In the genomic region with DNA sequence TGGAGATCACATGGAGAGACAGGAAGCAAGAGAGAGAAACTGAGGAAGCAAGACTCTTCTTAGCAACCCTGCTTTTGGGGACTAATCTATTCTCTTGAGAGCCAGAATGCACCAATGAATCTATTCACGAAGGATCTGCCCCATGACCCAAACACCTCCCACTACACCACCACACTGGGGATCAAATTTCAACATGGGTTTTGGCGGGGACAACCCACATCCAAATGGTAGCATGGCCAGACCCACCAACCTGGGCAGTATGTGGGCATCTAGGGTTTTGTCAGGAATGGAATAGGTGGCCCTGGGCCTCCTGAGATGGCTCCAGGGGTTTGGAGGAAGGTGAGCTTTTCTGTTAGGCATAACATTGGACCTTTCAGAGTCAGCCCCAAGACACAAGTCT, we compare ENCODE assay signal across 20 cellular contexts. TPM values are rescaled to one million over a fixed set of nuclear protein-coding genes. Genes with fewer than 3 reads are reported as not detected.
A peak's percentile ranks its signal among the peaks of the same experiment; 100 is the strongest.
DNase-seq lines count a peak whose midpoint lies in the region; ATAC-seq, FAIRE-seq and TF ChIP-seq lines count a peak whose summit lies in the region.
"Had no signal": no experiment of that assay in that cellular context is flagged by ENCODE, and none has a peak within 500 bp of the region (broad histone marks: within the 10 kb centered on the region; RNA-seq: fewer than 3 reads in every experiment).

No MANE protein-coding gene starts in this region.

- no peaks in the 10 kb centered on the region for H3K9me3 ChIP-seq in K562 (replicated peaks; ENCODE audit: control insufficient read depth, insufficient read depth, low read depth, low read length)
- no peaks in the 10 kb centered on the region for H3K9me3 ChIP-seq in smooth muscle cell (replicated peaks; ENCODE audit: low read depth)
- H3K9me3 ChIP-seq in A673 (ENCODE audit: low read depth, low read length, poor library complexity, severe bottlenecking): no peaks in the 10 kb centered on the region
- H3K9me3 ChIP-seq in mesenchymal stem cell (ENCODE audit: control insufficient read depth, low read length): no peaks in the 10 kb centered on the region
- H3K9me3 ChIP-seq: MG63 had no signal

- no peaks in the 10 kb centered on the region for H3K79me1 ChIP-seq in mesenchymal stem cell (replicated peaks; ENCODE audit: low read length, poor library complexity, severe bottlenecking)

- no peak overlapping the region for H4K8ac ChIP-seq in mesenchymal stem cell (ENCODE audit: low read length)

- H3K4me3 ChIP-seq in K562 (no peak overlapping the region), smooth muscle cell (no peak overlapping the region), A673 (ENCODE audit: low read depth, low read length, poor library complexity, severe bottlenecking) (no peak overlapping the region), mesenchymal stem cell (ENCODE audit: insufficient read depth in 1 of 2, low read depth in 1 of 2, low read length in 2 of 2) (no peak overlapping the region)
- H3K4me3 ChIP-seq: MG63 had no signal

- H3K18ac ChIP-seq in mesenchymal stem cell (ENCODE audit: low read depth in 1 of 2, low read length in 2 of 2): no peak overlapping the region

- H3K27me3 Mint-ChIP-seq in Calu3 (ENCODE audit: unreplicated experiment): no peaks in the 10 kb centered on the region
- no peaks in the 10 kb centered on the region for H3K27me3 Mint-ChIP-seq in mesothelial cell of epicardium (ENCODE audit: low read depth)

- H3K9me3 Mint-ChIP-seq in Calu3 (ENCODE audit: low read depth, unreplicated experiment) (no peaks in the 10 kb centered on the region), mesothelial cell of epicardium (no peaks in the 10 kb centered on the region)

- H4K20me1 ChIP-seq in K562 (replicated peaks; ENCODE audit: control insufficient read depth, insufficient read depth, low read length): no peaks in the 10 kb centered on the region
- H4K20me1 ChIP-seq in smooth muscle cell (ENCODE audit: low read depth): no peaks in the 10 kb centered on the region

- H2AFZ ChIP-seq in K562 (ENCODE audit: low read depth, low read length): peak overlapping the region; percentile 22
- H2AFZ ChIP-seq in smooth muscle cell (ENCODE audit: low read depth): no peak overlapping the region
- no peak overlapping the region for H2AFZ ChIP-seq in mesenchymal stem cell (ENCODE audit: low read depth, low read length)

- TF ChIP-seq CTCF in Calu3 (IDR thresholded peaks at IDR 0.05; ENCODE audit: unreplicated experiment): no peak
- no peak for TF ChIP-seq CTCF in K562 (IDR thresholded peaks at IDR 0.05 in 2 of 3, conservative IDR thresholded peaks at IDR 0.05 in 1 of 3; ENCODE audit: insufficient read depth in 2 of 3, low read depth in 1 of 3, low read length in 3 of 3)
- TF ChIP-seq CTCF in mesothelial cell of epicardium (IDR thresholded peaks at IDR 0.05; ENCODE audit: unreplicated experiment): no peak
- TF ChIP-seq CTCF in smooth muscle cell (IDR thresholded peaks at IDR 0.05; ENCODE audit: borderline replicate concordance, insufficient read depth, poor library complexity, severe bottlenecking): no peak
- no peak for TF ChIP-seq CTCF in A673 (conservative IDR thresholded peaks at IDR 0.05; ENCODE audit: low read depth, low read length)

- no peaks in the 10 kb centered on the region for H3F3A ChIP-seq in smooth muscle cell (ENCODE audit: low read depth)

- no peak for TF ChIP-seq POLR2A in K562 (conservative IDR thresholded peaks at IDR 0.05)

- WGBS in K562 (ENCODE audit: insufficient coverage, low coverage, missing lambda C conversion rate): 12% methylated on average over 2 of the region's 2 CpGs
- WGBS in smooth muscle cell (ENCODE audit: low lambda C conversion rate): 83% methylated on average over 2 of the region's 2 CpGs
- 90% methylated on average over 2 of the region's 2 CpGs for WGBS in mesenchymal stem cell

- POLR2A ChIA-PET in K562 (lab: Yijun Ruan, JAX) (interaction anchor here (0.8 to 2.7 kb wide), 4 partner anchors 9 to 744 kb away, joined by 3 to 11 read pairs (median 4); a partner anchor contains a TSS), A673 (lab: Charles Lee; ENCODE audit: low non-redundant PET) (no interaction called here)

- no peaks in the 10 kb centered on the region for H3K36me3 ChIP-seq in K562 (ENCODE audit: control insufficient read depth, insufficient read depth, low read length)
- H3K36me3 ChIP-seq in smooth muscle cell (ENCODE audit: low read depth): no peaks in the 10 kb centered on the region
- no peaks in the 10 kb centered on the region for H3K36me3 ChIP-seq in A673 (ENCODE audit: insufficient read depth, low read length, poor library complexity, severe bottlenecking)
- no peaks in the 10 kb centered on the region for H3K36me3 ChIP-seq in mesenchymal stem cell (ENCODE audit: control insufficient read depth in 1 of 2, insufficient read depth in 2 of 2, low read depth in 1 of 2, low read length in 2 of 2)
- H3K36me3 ChIP-seq: MG63 had no signal

- no peak overlapping the region for H2BK120ac ChIP-seq in mesenchymal stem cell (ENCODE audit: low read depth, low read length)

- H3K4me1 ChIP-seq in K562 (replicated peaks in 1 of 2; ENCODE audit: control insufficient read depth in 2 of 2, insufficient read depth in 2 of 2, low read length in 2 of 2) (peaks cover 0 to 14% of the 10 kb centered on the region in 2 experiments; a peak in 3 of 5 replicates), smooth muscle cell (ENCODE audit: low read depth) (peaks cover 5% of the 10 kb centered on the region), A673 (ENCODE audit: insufficient read depth, low read length, poor library complexity, severe bottlenecking) (no peaks in the 10 kb centered on the region), mesenchymal stem cell (ENCODE audit: control insufficient read depth, insufficient read depth, low read depth, low read length) (peaks cover 9% of the 10 kb centered on the region)

- H3K4me2 ChIP-seq in K562 (ENCODE audit: insufficient read depth, low read length) (no peak overlapping the region), smooth muscle cell (no peak overlapping the region), mesenchymal stem cell (ENCODE audit: low read length, poor library complexity, severe bottlenecking) (no peak overlapping the region)

- H3K36me3 Mint-ChIP-seq in Calu3 (ENCODE audit: insufficient read depth, unreplicated experiment) (peaks cover 25% of the 10 kb centered on the region), mesothelial cell of epicardium (no peaks in the 10 kb centered on the region)
- H3K36me3 Mint-ChIP-seq: CD4-positive, alpha-beta memory T cell; IgD-negative memory B cell had no signal

- ATAC-seq in K562 (no peak), GM19455 (IDR thresholded peaks at IDR 0.05; ENCODE audit: unreplicated experiment) (no peak)

- H3K79me2 ChIP-seq in K562 (ENCODE audit: control insufficient read depth, insufficient read depth, low read length) (no peaks in the 10 kb centered on the region), smooth muscle cell (ENCODE audit: low read depth) (no peaks in the 10 kb centered on the region)

- H4K91ac ChIP-seq in mesenchymal stem cell (ENCODE audit: low read length): no peak overlapping the region

- no peak overlapping the region for H2BK15ac ChIP-seq in mesenchymal stem cell (ENCODE audit: low read depth, poor library complexity, severe bottlenecking)

- FAIRE-seq in K562 (lab: Jason Lieb, UNC): peak; percentile 11
- FAIRE-seq: H54 had no signal

- no TSS peak for BruUV-seq in Calu3 (replicated peaks; lab: Mats Ljungman, UMichigan)
- no TSS peak for BruUV-seq in K562 (replicated peaks; lab: Mats Ljungman, UMichigan)
- no TSS peak for BruUV-seq in A673 (replicated peaks; lab: Mats Ljungman, UMichigan)

- no peak for TF ChIP-seq RAD21 in K562 (CRISPR knock-in tag; conservative IDR thresholded peaks at IDR 0.05 in 1 of 2, IDR thresholded peaks at IDR 0.05 in 1 of 2)

- CTCF ChIA-PET in Calu3 (lab: Charles Lee) (interaction anchor here (0.9 to 2.1 kb wide), 3 partner anchors 10 to 143 kb away, joined by 4 to 7 read pairs (median 7); no protein-coding TSS in a partner anchor), K562 (lab: Yijun Ruan, JAX; ENCODE audit: low intra/inter-chr PET ratio) (no interaction called here), A673 (lab: Charles Lee) (interaction anchor here (0.7 to 1.3 kb wide), 2 partner anchors 9 to 11 kb away, joined by 4 to 5 read pairs; no protein-coding TSS in a partner anchor)

- H3K14ac ChIP-seq in mesenchymal stem cell (ENCODE audit: low read length in 2 of 2): no peak overlapping the region

- no peak overlapping the region for H3K4ac ChIP-seq in mesenchymal stem cell (ENCODE audit: low read depth in 1 of 2, low read length in 2 of 2)

- in situ Hi-C loops in K562 (cut with MboI): loop anchor here (10.0 kb wide), 1 partner anchor 518 kb away; no protein-coding TSS in a partner anchor

- H3K4me3 Mint-ChIP-seq in Calu3 (ENCODE audit: low read depth, unreplicated experiment) (peak overlapping the region; percentile 13), mesothelial cell of epicardium (peak overlapping the region; percentile 14)
- H3K4me3 Mint-ChIP-seq: CD4-positive, alpha-beta memory T cell; IgD-negative memory B cell had no signal

- H2BK5ac ChIP-seq in mesenchymal stem cell (ENCODE audit: low read depth, low read length, poor library complexity, severe bottlenecking): no peak overlapping the region

- peaks cover 16 to 51% of the 10 kb centered on the region in 2 experiments; a peak in 3 of 5 replicates for H3K27me3 ChIP-seq in K562 (ENCODE audit: control insufficient read depth in 2 of 2, insufficient read depth in 2 of 2, low read length in 2 of 2)
- no peaks in the 10 kb centered on the region for H3K27me3 ChIP-seq in smooth muscle cell (ENCODE audit: low read depth)
- H3K27me3 ChIP-seq in A673 (replicated peaks; ENCODE audit: insufficient read depth, low read depth, low read length, poor library complexity): no peaks in the 10 kb centered on the region
- peaks cover 8 to 10% of the 10 kb centered on the region in 2 experiments for H3K27me3 ChIP-seq in mesenchymal stem cell (ENCODE audit: control insufficient read depth in 1 of 2, insufficient read depth in 1 of 2, low read length in 2 of 2)
- H3K27me3 ChIP-seq: MG63 had no signal

- no peaks in the 10 kb centered on the region for H3K9me1 ChIP-seq in K562 (ENCODE audit: control insufficient read depth, insufficient read depth, low read length)

- H2AK5ac ChIP-seq in mesenchymal stem cell (ENCODE audit: low read length, severe bottlenecking): no peak overlapping the region

- intact Hi-C loops in Calu3 (cut with micrococcal nuclease; ENCODE audit: unreplicated experiment) (no loop called here), K562 (cut with micrococcal nuclease) (no loop called here), A673 (cut with micrococcal nuclease; ENCODE audit: unreplicated experiment) (no loop called here)

- H3K4me1 Mint-ChIP-seq in Calu3 (ENCODE audit: low read depth, unreplicated experiment): peaks cover 53% of the 10 kb centered on the region
- peaks cover 58% of the 10 kb centered on the region for H3K4me1 Mint-ChIP-seq in mesothelial cell of epicardium
- H3K4me1 Mint-ChIP-seq: IgD-negative memory B cell had no signal

- H2BK12ac ChIP-seq in mesenchymal stem cell (ENCODE audit: low read length in 2 of 2): no peak overlapping the region

- H3K23ac ChIP-seq in mesenchymal stem cell (ENCODE audit: low read length in 2 of 2): no peak overlapping the region

- DNase-seq in Calu3: no peak
- no peak for DNase-seq in K562 (ENCODE audit: extremely low read depth in 1 of 4, low spot score in 3 of 4)
- no peak for DNase-seq in mesothelial cell of epicardium (ENCODE audit: low spot score in 2 of 2, unreplicated experiment in 2 of 2)
- DNase-seq in smooth muscle cell (lab: John Stamatoyannopoulos, UW; ENCODE audit: unreplicated experiment): no peak
- DNase-seq in A673 (ENCODE audit: low spot score): no peak
- no peak for DNase-seq in mesenchymal stem cell
- no peak for DNase-seq in stimulated activated CD4-positive, alpha-beta T cell treated with anti-CD3 and anti-CD28 coated beads, Interleukin-4, amount 100 ng/mL, for 4 hours
- DNase-seq: CD4-positive, alpha-beta memory T cell; DMS53; GF-D8; Kasumi-1; MG63; NCI-H1417; NCI-H187; NCI-H446 treated with DMSO at 0.1 percent for 48 hours; NCI-H526 treated with DMSO at 0.1 percent for 48 hours; Right ventricle myocardium superior had no signal

- H3K27ac ChIP-seq in K562 (ENCODE audit: extremely low read depth, low read depth, low read length): no peak overlapping the region
- peak overlapping the region; percentile 80 for H3K27ac ChIP-seq in smooth muscle cell (ENCODE audit: low read depth)
- H3K27ac ChIP-seq in A673 (ENCODE audit: low read depth, low read length, poor library complexity, severe bottlenecking): no peak overlapping the region
- H3K27ac ChIP-seq in mesenchymal stem cell (ENCODE audit: low read length, poor library complexity, severe bottlenecking): no peak overlapping the region

- H3K27ac Mint-ChIP-seq in Calu3 (ENCODE audit: unreplicated experiment) (peak overlapping the region; percentile 93), mesothelial cell of epicardium (peak overlapping the region; percentile 95)

- H3K9ac ChIP-seq in K562 (ENCODE audit: insufficient read depth in 1 of 2, low read depth in 2 of 2, low read length in 2 of 2) (no peak overlapping the region; a peak in 1 of 4 replicates), smooth muscle cell (ENCODE audit: low read depth) (no peak overlapping the region), mesenchymal stem cell (ENCODE audit: low read length) (no peak overlapping the region)

- TF ChIP-seq EP300 in K562 (IDR thresholded peaks at IDR 0.05; ENCODE audit: low read length): no peak

RNA-seq across cellular contexts. Expression of a gene that starts 33.7 kb away (rescaled TPM):
- total RNA-seq in Calu3 (2022): 45.1 and 45.3 TPM in 2 replicates
- 18.4 and 30.9 TPM in 2 replicates for total RNA-seq in K562 (2011; cell fraction: chromatin; rRNA removed; ENCODE audit: low replicate concordance)
- total RNA-seq in K562 (2011; cell fraction: nucleolus; rRNA removed): 52.2 and 53.7 TPM in 2 replicates
- 47.9 and 75.6 TPM in 2 replicates for total RNA-seq in K562 (2011; cell fraction: nucleoplasm; rRNA removed)
- total RNA-seq in K562 (2014; rRNA removed): 97.3 and 100 TPM in 2 replicates
- 62.9 and 72.8 TPM in 2 replicates for total RNA-seq in K562 (2014; rRNA removed; fragmentation: Illumina TruSeq; extraction: Trizol)
- total RNA-seq in K562 (2015; rRNA removed; fragmentation: Illumina TruSeq; extraction: Trizol): 51.0 and 55.1 TPM in 2 replicates
- 74.0 and 74.4 TPM in 2 replicates for total RNA-seq in K562 (2021)
- polyA plus RNA-seq in K562 (2011; rRNA removed): 87.6 and 92.4 TPM in 2 replicates
- 66.7 and 98.8 TPM in 2 replicates for polyA plus RNA-seq in K562 (2011; cell fraction: cytosol; rRNA removed)
- polyA plus RNA-seq in K562 (2011; cell fraction: nucleus; rRNA removed): 32.2 and 37.6 TPM in 2 replicates
- 70.5 and 73.8 TPM in 2 replicates for polyA plus RNA-seq in K562 (2012)
- 53.4 and 59.9 TPM in 2 replicates for polyA plus RNA-seq in K562 (2014; fragmentation: Illumina TruSeq; extraction: Trizol)
- 10 to 100 TPM in 1 of 2 experiments, 1 to 10 TPM in 1; 6.1 to 11.4 TPM for polyA plus RNA-seq in K562 (2014; fragmentation: Nextera tagmentation; extraction: Ambion mirVana)
- polyA plus RNA-seq in K562 (2014; rRNA removed): 89.2 and 95.7 TPM in 2 replicates
- 20.8 and 22.7 TPM in 2 replicates for polyA minus RNA-seq in K562 (2011; rRNA and poly(A)+ RNA removed)
- polyA minus RNA-seq in K562 (2011; cell fraction: cytosol; rRNA and poly(A)+ RNA removed): 15.7 and 18.1 TPM in 2 replicates
- 4.0 and 9.8 TPM in 2 replicates for polyA minus RNA-seq in K562 (2011; cell fraction: nucleus; rRNA and poly(A)+ RNA removed)
- total RNA-seq in mesothelial cell of epicardium: 35.8 to 39.3 TPM (median 36.2 TPM) in 3 replicates
- 53.8 and 53.9 TPM in 2 replicates for total RNA-seq in smooth muscle cell
- polyA plus RNA-seq in smooth muscle cell: 90.7 and 103 TPM in 2 replicates
- 51.0 and 59.5 TPM in 2 replicates for total RNA-seq in A673 (2021)
- 44.7 TPM for polyA plus RNA-seq in mesenchymal stem cell (2013, experiment 1 of 2)
- 49.2 TPM for polyA plus RNA-seq in mesenchymal stem cell (2013, experiment 2 of 2)

RNA-seq across cellular contexts. Expression of a gene that starts 51.8 kb away (rescaled TPM):
- total RNA-seq in Calu3 (2022): 14.0 and 17.8 TPM in 2 replicates
- total RNA-seq in K562 (2011; cell fraction: chromatin; rRNA removed; ENCODE audit: low replicate concordance): 20.1 and 37.7 TPM in 2 replicates
- 34.2 and 37.6 TPM in 2 replicates for total RNA-seq in K562 (2011; cell fraction: nucleolus; rRNA removed)
- total RNA-seq in K562 (2011; cell fraction: nucleoplasm; rRNA removed): 23.3 and 27.4 TPM in 2 replicates
- total RNA-seq in K562 (2014; rRNA removed): 10.2 and 19.9 TPM in 2 replicates
- 17.7 and 19.3 TPM in 2 replicates for total RNA-seq in K562 (2014; rRNA removed; fragmentation: Illumina TruSeq; extraction: Trizol)
- total RNA-seq in K562 (2015; rRNA removed; fragmentation: Illumina TruSeq; extraction: Trizol): 16.4 and 17.9 TPM in 2 replicates
- total RNA-seq in K562 (2021): 14.7 and 18.1 TPM in 2 replicates
- 17.3 and 22.0 TPM in 2 replicates for polyA plus RNA-seq in K562 (2011; rRNA removed)
- polyA plus RNA-seq in K562 (2011; cell fraction: cytosol; rRNA removed): 23.6 and 25.5 TPM in 2 replicates
- 22.9 and 24.1 TPM in 2 replicates for polyA plus RNA-seq in K562 (2011; cell fraction: nucleus; rRNA removed)
- 7.3 and 12.3 TPM in 2 replicates for polyA plus RNA-seq in K562 (2012)
- polyA plus RNA-seq in K562 (2014; fragmentation: Illumina TruSeq; extraction: Trizol): 13.1 and 14.9 TPM in 2 replicates
- polyA plus RNA-seq in K562 (2014; fragmentation: Nextera tagmentation; extraction: Ambion mirVana): 10 to 100 TPM in 1 of 2 experiments, 1 to 10 TPM in 1; 7.1 to 10.6 TPM
- 14.3 and 15.3 TPM in 2 replicates for polyA plus RNA-seq in K562 (2014; rRNA removed)
- polyA minus RNA-seq in K562 (2011; rRNA and poly(A)+ RNA removed): 21.0 and 27.3 TPM in 2 replicates
- 19.5 and 19.6 TPM in 2 replicates for polyA minus RNA-seq in K562 (2011; cell fraction: cytosol; rRNA and poly(A)+ RNA removed)
- 23.6 and 30.5 TPM in 2 replicates for polyA minus RNA-seq in K562 (2011; cell fraction: nucleus; rRNA and poly(A)+ RNA removed)
- 18.6 to 21.7 TPM (median 21.1 TPM) in 3 replicates for total RNA-seq in mesothelial cell of epicardium
- total RNA-seq in smooth muscle cell: 8.8 and 9.7 TPM in 2 replicates
- polyA plus RNA-seq in smooth muscle cell: 8.5 and 10.7 TPM in 2 replicates
- 14.5 and 15.6 TPM in 2 replicates for total RNA-seq in A673 (2021)
- polyA plus RNA-seq in mesenchymal stem cell (2013, experiment 1 of 2): 5.6 TPM
- polyA plus RNA-seq in mesenchymal stem cell (2013, experiment 2 of 2): 5.9 TPM
